In the genomic region with DNA sequence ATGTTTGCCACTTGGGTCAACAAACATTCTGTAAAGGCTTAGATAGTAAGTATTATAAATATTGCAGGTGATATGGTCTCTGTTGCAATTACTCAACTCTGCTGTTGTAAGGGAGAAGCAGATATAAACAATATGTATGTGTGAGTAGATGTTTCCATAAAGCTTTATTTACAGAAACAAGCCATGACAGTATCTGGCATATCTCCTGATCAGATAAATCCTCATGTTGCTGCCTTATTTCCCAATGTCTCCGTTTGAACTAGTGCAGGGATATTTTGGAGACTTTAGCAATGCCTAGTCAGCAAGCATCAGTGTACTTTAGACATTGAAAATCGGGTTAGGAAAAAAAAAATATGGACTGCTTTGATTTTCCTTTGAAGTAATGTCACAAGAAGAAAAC, we compare ENCODE assay signal across 21 cellular contexts.
"Had no signal": no experiment of that assay in that cellular context is flagged by ENCODE, and none has a peak within 500 bp of the region (broad histone marks: within the 10 kb centered on the region; RNA-seq: fewer than 3 reads in every experiment).

No MANE protein-coding gene starts in this region.

- H3K27ac ChIP-seq: epithelial cell of prostate, esophagus muscularis mucosa, gastroesophageal sphincter, neutrophil, psoas muscle, right lobe of liver, spleen, tibial artery, upper lobe of right lung, vagina had no signal

- H3K4me3 ChIP-seq: esophagus muscularis mucosa, gastroesophageal sphincter, mucosa of descending colon, psoas muscle, right lobe of liver, spleen, tibial artery, upper lobe of right lung, vagina had no signal

- DNase-seq: effector memory CD8-positive, alpha-beta T cell; glutamatergic neuron; left colon; left ventricle myocardium superior; mammary epithelial cell; mucosa of descending colon; naive thymus-derived CD8-positive, alpha-beta T cell; psoas muscle; retina; right lobe of liver; spleen; stimulated activated CD4-positive, alpha-beta T cell treated with anti-CD3 and anti-CD28 coated beads, Interleukin-15, amount 100 ng/mL, for 24 hours; stimulated activated CD4-positive, alpha-beta T cell treated with anti-CD3 and anti-CD28 coated beads, Interleukin-1b, Interleukin-23, amount 100 ng/mL, for 48 hours; stimulated activated CD4-positive, alpha-beta T cell treated with anti-CD3 and anti-CD28 coated beads, Interleukin-4, amount 100 ng/mL, for 24 hours; tibial artery; upper lobe of right lung had no signal

- H3K9me3 ChIP-seq: esophagus muscularis mucosa, gastroesophageal sphincter, mucosa of descending colon, neutrophil, psoas muscle, right lobe of liver, spleen, tibial artery, upper lobe of right lung, vagina had no signal

- H3K4me1 ChIP-seq: gastroesophageal sphincter, psoas muscle, right lobe of liver, spleen, tibial artery, upper lobe of right lung had no signal

- H3K27me3 ChIP-seq: esophagus muscularis mucosa, gastroesophageal sphincter, neutrophil, right lobe of liver, spleen, tibial artery, upper lobe of right lung, vagina had no signal

- H3K36me3 ChIP-seq: esophagus muscularis mucosa, gastroesophageal sphincter, neutrophil, right lobe of liver, spleen, tibial artery, upper lobe of right lung, vagina had no signal
